In genomic region chr16:90046971-90047713, GRCh38 we compare ENCODE assay signal across 8 cellular contexts. TPM values are rescaled to one million over a fixed set of nuclear protein-coding genes. Genes with fewer than 3 reads are reported as not detected.
A peak's percentile ranks its signal among the peaks of the same experiment; 100 is the strongest.
DNase-seq lines count a peak whose midpoint lies in the region; ATAC-seq, FAIRE-seq and TF ChIP-seq lines count a peak whose summit lies in the region.

No MANE protein-coding gene starts in this region.

- no peaks in the 10 kb centered on the region for H3K9me1 ChIP-seq in endothelial cell of umbilical vein (replicated peaks; ENCODE audit: control insufficient read depth, extremely low read depth, insufficient read depth, low read length)

- intact Hi-C loops in endothelial cell of umbilical vein (cut with micrococcal nuclease): no loop called here

- no TSS peak for BruUV-seq in endothelial cell of umbilical vein (replicated peaks; lab: Mats Ljungman, UMichigan)

- H2AFZ ChIP-seq in endothelial cell of umbilical vein (ENCODE audit: low read depth, low read length): peak overlapping the region; percentile 69

- peaks cover 0 to 2% of the 10 kb centered on the region in 2 experiments for H3K27me3 ChIP-seq in endothelial cell of umbilical vein (ENCODE audit: control insufficient read depth in 2 of 2, insufficient read depth in 2 of 2, low read length in 2 of 2)

- H3K4me3 ChIP-seq in endothelial cell of umbilical vein (replicated peaks in 1 of 3; ENCODE audit: insufficient read depth in 1 of 3, low read depth in 1 of 3, low read length in 3 of 3): peak overlapping the region in 1 of 3 experiments; percentile 29

- no peak overlapping the region for H3K27ac ChIP-seq in endothelial cell of umbilical vein (ENCODE audit: insufficient read depth, low read depth, low read length)

- H3K79me2 ChIP-seq in endothelial cell of umbilical vein (ENCODE audit: control insufficient read depth, insufficient read depth, low read length): no peaks in the 10 kb centered on the region

- peak overlapping the region; percentile 53 for H3K4me2 ChIP-seq in endothelial cell of umbilical vein (ENCODE audit: insufficient read depth, low read length)

- no peak for TF ChIP-seq CTCF in endothelial cell of umbilical vein (IDR thresholded peaks at IDR 0.05; ENCODE audit: extremely low read depth in 1 of 2, insufficient read depth in 1 of 2, low read depth in 1 of 2, low read length in 2 of 2)

- ATAC-seq in GM18505 (IDR thresholded peaks at IDR 0.05; ENCODE audit: unreplicated experiment) (no peak), HG02884 (IDR thresholded peaks at IDR 0.05; ENCODE audit: unreplicated experiment) (no peak), GM21528 (IDR thresholded peaks at IDR 0.05; ENCODE audit: low FRiP score, unreplicated experiment) (no peak), GM21737 (IDR thresholded peaks at IDR 0.05; ENCODE audit: unreplicated experiment) (no peak)

- H3K4me1 ChIP-seq in endothelial cell of umbilical vein (ENCODE audit: control insufficient read depth, extremely low read depth, insufficient read depth, low read length): peaks cover 8% of the 10 kb centered on the region

- FAIRE-seq in endothelial cell of umbilical vein (lab: Jason Lieb, UNC): peak; percentile 26

- no peak overlapping the region for H3K9ac ChIP-seq in endothelial cell of umbilical vein (replicated peaks; ENCODE audit: extremely low read depth, insufficient read depth, low read length)

- no peaks in the 10 kb centered on the region for H3K9me3 ChIP-seq in endothelial cell of umbilical vein (replicated peaks; ENCODE audit: control insufficient read depth, insufficient read depth, low read length)

- DNase-seq in ACHN (peak; percentile 73), LHCN-M2 (ENCODE audit: low read depth) (peak; percentile 33), endothelial cell of umbilical vein (ENCODE audit: low read depth, low spot score) (peak; percentile 38), mucosa of gallbladder (ENCODE audit: low spot score) (peak; percentile 72)

- H4K20me1 ChIP-seq in endothelial cell of umbilical vein (replicated peaks; ENCODE audit: control insufficient read depth, extremely low read depth, insufficient read depth, low read length): no peaks in the 10 kb centered on the region

- POLR2A ChIA-PET in endothelial cell of umbilical vein (lab: Charles Lee): interaction anchor here (0.6 kb wide), 1 partner anchor 27 kb away, joined by 3 read pairs; no protein-coding TSS in a partner anchor

- CTCF ChIA-PET in endothelial cell of umbilical vein (lab: Charles Lee): interaction anchor here (1.1 to 1.5 kb wide), 2 partner anchors 14 to 35 kb away, joined by 3 read pairs; no protein-coding TSS in a partner anchor

- dilution Hi-C loops in endothelial cell of umbilical vein (cut with MboI; ENCODE audit: extremely low pct_ligation_motif_present, low sequenced_read_pairs): no loop called here

- in situ Hi-C loops in ACHN (cut with HindIII; ENCODE audit: low pct_ligation_motif_present, low pct_unique_long_range_greater_than_20kb, low sequenced_read_pairs): no loop called here

- peaks cover 0 to 10% of the 10 kb centered on the region in 2 experiments for H3K36me3 ChIP-seq in endothelial cell of umbilical vein (ENCODE audit: control insufficient read depth in 2 of 2, extremely low read depth in 1 of 2, insufficient read depth in 2 of 2, low read length in 2 of 2)

- TF ChIP-seq POLR2A in endothelial cell of umbilical vein (IDR thresholded peaks at IDR 0.05; ENCODE audit: low read depth, low read length) (no peak), GM18505 (IDR thresholded peaks at IDR 0.05; ENCODE audit: borderline replicate concordance, extremely low read depth, insufficient read depth, insufficient read length) (no peak)

TF ChIP-seq in endothelial cell of umbilical vein, 7 proteins besides CTCF, POLR2A, EP300 and RAD21:
- no peak for TF ChIP-seq EZH2 (IDR thresholded peaks at IDR 0.05; ENCODE audit: borderline replicate concordance, low read depth, low read length, severe bottlenecking)
- TF ChIP-seq FOS (IDR thresholded peaks at IDR 0.05; ENCODE audit: borderline replicate concordance, insufficient read depth, low read length): no peak
- TF ChIP-seq JUN (IDR thresholded peaks at IDR 0.05; ENCODE audit: borderline replicate concordance, insufficient read depth, insufficient read length, low read depth): no peak
- no peak for TF ChIP-seq POLR2AphosphoS5 (IDR thresholded peaks at IDR 0.05; ENCODE audit: insufficient read depth, low read depth, low read length)

RNA-seq across cellular contexts. Expression of gene DBNDD1, which starts 27.9 kb away (rescaled TPM):
- 8.5 and 10.8 TPM in 2 replicates for total RNA-seq in LHCN-M2 (2014; rRNA removed)
- 4.2 TPM for polyA plus RNA-seq in LHCN-M2 (2012)
- 28.2 and 33.6 TPM in 2 replicates for total RNA-seq in endothelial cell of umbilical vein
- polyA plus RNA-seq in endothelial cell of umbilical vein: 45.7 and 54.7 TPM in 2 replicates
- polyA plus RNA-seq in endothelial cell of umbilical vein (2011; cell fraction: cytosol; rRNA removed): 35.7 and 43.8 TPM in 2 replicates
- 14.7 and 17.6 TPM in 2 replicates for polyA plus RNA-seq in endothelial cell of umbilical vein (2011; cell fraction: nucleus; rRNA removed)
- polyA plus RNA-seq in endothelial cell of umbilical vein (2012): 35.8 and 43.3 TPM in 2 replicates
- polyA minus RNA-seq in endothelial cell of umbilical vein: 17.0 and 21.8 TPM in 2 replicates
- 4.5 TPM for polyA minus RNA-seq in endothelial cell of umbilical vein (2011; cell fraction: cytosol; rRNA and poly(A)+ RNA removed)
- polyA minus RNA-seq in endothelial cell of umbilical vein (2011; cell fraction: nucleus; rRNA and poly(A)+ RNA removed): 4.8 and 7.1 TPM in 2 replicates
- total RNA-seq in mucosa of gallbladder: 21.2 TPM

RNA-seq across cellular contexts. Expression of gene PRDM7, which starts 30.0 kb away (rescaled TPM):
- total RNA-seq in LHCN-M2 (2014; rRNA removed) (not detected in 2 replicates), endothelial cell of umbilical vein (not detected in 2 replicates), mucosa of gallbladder (not detected)
- polyA plus RNA-seq in LHCN-M2 (2012): not detected
- not detected in 2 replicates for polyA plus RNA-seq in endothelial cell of umbilical vein
- polyA plus RNA-seq in endothelial cell of umbilical vein (2011; cell fraction: cytosol; rRNA removed): not detected in 2 replicates
- not detected in 2 replicates for polyA plus RNA-seq in endothelial cell of umbilical vein (2011; cell fraction: nucleus; rRNA removed)
- polyA plus RNA-seq in endothelial cell of umbilical vein (2012): not detected in 2 replicates
- polyA minus RNA-seq in endothelial cell of umbilical vein: not detected in 2 replicates
- not detected for polyA minus RNA-seq in endothelial cell of umbilical vein (2011; cell fraction: cytosol; rRNA and poly(A)+ RNA removed)
- polyA minus RNA-seq in endothelial cell of umbilical vein (2011; cell fraction: nucleus; rRNA and poly(A)+ RNA removed): not detected in 2 replicates
